In the genomic region with DNA sequence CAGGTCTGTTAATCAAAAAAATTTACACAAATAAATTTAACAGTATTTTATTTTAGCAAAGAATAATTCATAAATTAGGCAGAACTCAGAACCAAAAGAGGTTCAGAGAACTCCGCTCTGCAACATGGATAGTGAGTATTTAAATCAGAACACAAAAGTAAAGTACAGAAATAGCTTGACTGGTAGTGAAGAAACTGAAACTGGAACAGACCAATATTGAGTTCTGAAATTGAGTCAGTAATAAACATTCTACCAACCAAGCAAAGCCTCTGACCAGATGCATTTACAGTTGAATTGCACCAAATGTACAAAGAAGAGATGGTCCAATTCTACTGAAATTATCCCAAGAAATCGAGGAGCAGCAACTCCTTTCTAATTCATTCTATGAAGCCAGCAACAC, we compare ENCODE assay signal across 12 cellular contexts.
A peak's percentile ranks its signal among the peaks of the same experiment; 100 is the strongest.
DNase-seq lines count a peak whose midpoint lies in the region; ATAC-seq and TF ChIP-seq lines count a peak whose summit lies in the region.
"Had no signal": no experiment of that assay in that cellular context is flagged by ENCODE, and none has a peak within 500 bp of the region (broad histone marks: within the 10 kb centered on the region; RNA-seq: fewer than 3 reads in every experiment).

No MANE protein-coding gene starts in this region.

- H3K27me3 Mint-ChIP-seq in mesothelial cell of epicardium (ENCODE audit: low read depth), result no peaks in the 10 kb centered on the region
- H3K27me3 Mint-ChIP-seq in activated naive CD4-positive, alpha-beta T cell treated with anti-CD3 and anti-CD28 coated beads for 36 hours (ENCODE audit: low read depth), result no peaks in the 10 kb centered on the region
- H3K27me3 Mint-ChIP-seq: naive thymus-derived CD4-positive, alpha-beta T cell; T-cell had no signal

- TF ChIP-seq CTCF in mesothelial cell of epicardium (IDR thresholded peaks at IDR 0.05; ENCODE audit: unreplicated experiment), result no peak

- DNase-seq in mesothelial cell of epicardium (ENCODE audit: low spot score in 2 of 2, unreplicated experiment in 2 of 2), result no peak
- DNase-seq in activated naive CD4-positive, alpha-beta T cell treated with anti-CD3 and anti-CD28 coated beads for 36 hours, result no peak
- no peak for DNase-seq in NCI-H1694 (lab: John Stamatoyannopoulos, UW)
- DNase-seq: activated T-cell treated with anti-CD3 and anti-CD28 coated beads, Interleukin-2, amount 50 U/mL, for 1 hour; naive thymus-derived CD4-positive, alpha-beta T cell; T-cell had no signal

- H3K9me3 Mint-ChIP-seq in mesothelial cell of epicardium, result peaks cover 4% of the 10 kb centered on the region
- H3K9me3 Mint-ChIP-seq in activated naive CD4-positive, alpha-beta T cell treated with anti-CD3 and anti-CD28 coated beads for 36 hours, result peaks cover 1% of the 10 kb centered on the region

- H3K27ac Mint-ChIP-seq in mesothelial cell of epicardium, result no peak overlapping the region
- H3K27ac Mint-ChIP-seq in activated naive CD4-positive, alpha-beta T cell treated with anti-CD3 and anti-CD28 coated beads for 36 hours, result no peak overlapping the region
- H3K27ac Mint-ChIP-seq: naive thymus-derived CD4-positive, alpha-beta T cell; T-cell had no signal

- ATAC-seq in GM18498 (IDR thresholded peaks at IDR 0.05; ENCODE audit: unreplicated experiment), result peak; percentile 92
- peak; percentile 91 for ATAC-seq in GM19455 (IDR thresholded peaks at IDR 0.05; ENCODE audit: unreplicated experiment)
- peak; percentile 77 for ATAC-seq in HG02759 (IDR thresholded peaks at IDR 0.05; ENCODE audit: unreplicated experiment)
- ATAC-seq in HG03280 (IDR thresholded peaks at IDR 0.05; ENCODE audit: unreplicated experiment), result peak; percentile 84
- ATAC-seq in SK-N-SH treated with all-trans-retinoic acid at 6 μM for 48 hours, result no peak
- ATAC-seq: A549; naive thymus-derived CD4-positive, alpha-beta T cell; T-cell had no signal

- no peaks in the 10 kb centered on the region for H3K36me3 Mint-ChIP-seq in mesothelial cell of epicardium
- H3K36me3 Mint-ChIP-seq in activated naive CD4-positive, alpha-beta T cell treated with anti-CD3 and anti-CD28 coated beads for 36 hours (ENCODE audit: low read depth), result no peaks in the 10 kb centered on the region
- H3K36me3 Mint-ChIP-seq: naive thymus-derived CD4-positive, alpha-beta T cell; T-cell had no signal

- H3K4me3 Mint-ChIP-seq in mesothelial cell of epicardium, result no peak overlapping the region
- H3K4me3 Mint-ChIP-seq in activated naive CD4-positive, alpha-beta T cell treated with anti-CD3 and anti-CD28 coated beads for 36 hours, result no peak overlapping the region
- H3K4me3 Mint-ChIP-seq: naive thymus-derived CD4-positive, alpha-beta T cell; T-cell had no signal

- CTCF ChIA-PET in activated naive CD4-positive, alpha-beta T cell treated with anti-CD3 and anti-CD28 coated beads for 36 hours (lab: Charles Lee), result no interaction called here

- intact Hi-C loops in activated naive CD4-positive, alpha-beta T cell treated with anti-CD3 and anti-CD28 coated beads for 36 hours (cut with micrococcal nuclease), result no loop called here

- H3K4me1 Mint-ChIP-seq in mesothelial cell of epicardium, result peaks cover 7% of the 10 kb centered on the region
- no peaks in the 10 kb centered on the region for H3K4me1 Mint-ChIP-seq in activated naive CD4-positive, alpha-beta T cell treated with anti-CD3 and anti-CD28 coated beads for 36 hours (ENCODE audit: low read depth)
- H3K4me1 Mint-ChIP-seq: naive thymus-derived CD4-positive, alpha-beta T cell; T-cell had no signal

TF ChIP-seq in SK-N-SH treated with all-trans-retinoic acid at 6 μM for 48 hours, 23 proteins besides CTCF, POLR2A, EP300 and RAD21:
- TF ChIP-seq ESRRG (CRISPR knock-in tag; IDR thresholded peaks at IDR 0.05) (no peak), ZFP30 (CRISPR knock-in tag; IDR thresholded peaks at IDR 0.05) (no peak), SNAI2 (CRISPR knock-in tag; IDR thresholded peaks at IDR 0.05) (no peak), RARB (CRISPR knock-in tag; IDR thresholded peaks at IDR 0.05) (no peak), ZNF565 (CRISPR knock-in tag; conservative IDR thresholded peaks at IDR 0.05; ENCODE audit: low read depth) (no peak), CSRNP3 (CRISPR knock-in tag; IDR thresholded peaks at IDR 0.05) (no peak), ZNF8 (CRISPR knock-in tag; IDR thresholded peaks at IDR 0.05) (no peak), ISL1 (CRISPR knock-in tag; IDR thresholded peaks at IDR 0.05) (no peak), OSR1 (CRISPR knock-in tag; IDR thresholded peaks at IDR 0.05) (no peak)
